Comparison of ENCODE assay signal across 16 cellular contexts in genomic region chr11:131888230-131888826, GRCh38.
DNase-seq lines count a peak whose midpoint lies in the region; ATAC-seq and TF ChIP-seq lines count a peak whose summit lies in the region.
"Had no signal": no experiment of that assay in that cellular context is flagged by ENCODE, and none has a peak within 500 bp of the region (broad histone marks: within the 10 kb centered on the region; RNA-seq: fewer than 3 reads in every experiment).

No MANE protein-coding gene starts in this region.

- no peak overlapping the region for H3K9ac ChIP-seq in fibroblast of lung (ENCODE audit: insufficient read depth, low read length)

- TF ChIP-seq CTCF in fibroblast of lung (conservative IDR thresholded peaks at IDR 0.05 in 1 of 2, IDR thresholded peaks at IDR 0.05 in 1 of 2; ENCODE audit: low read depth in 1 of 2, low read length in 2 of 2) (no peak), psoas muscle (IDR thresholded peaks at IDR 0.05) (no peak)

- H3K4me3 ChIP-seq in SJSA1, result no peak overlapping the region
- H3K4me3 ChIP-seq in fibroblast of lung (replicated peaks in 1 of 4; ENCODE audit: control extremely low read depth in 1 of 4, insufficient read depth in 1 of 4, low read depth in 3 of 4, low read length in 4 of 4), result no peak overlapping the region
- no peak overlapping the region for H3K4me3 ChIP-seq in psoas muscle
- H3K4me3 ChIP-seq: spleen had no signal

- H2AFZ ChIP-seq in fibroblast of lung (ENCODE audit: low read length), result peak overlapping the region; percentile 28

- H3K4me2 ChIP-seq in fibroblast of lung (ENCODE audit: extremely low read depth, insufficient read depth, low read length), result peak overlapping the region; percentile 34

- in situ Hi-C loops in KBM-7 (cut with MboI; ENCODE audit: low pct_unique_long_range_greater_than_20kb, low sequenced_read_pairs), result no loop called here

- intact Hi-C loops in psoas muscle (cut with DNase I), result no loop called here

- DNase-seq in ELR (ENCODE audit: low read depth) (peak; percentile 93), SJSA1 (ENCODE audit: low read depth in 1 of 2, low spot score in 2 of 2) (peak; percentile 72 to 85), fibroblast of lung (ENCODE audit: low read depth in 2 of 2) (peak; percentile 85 to 97), renal cortical epithelial cell (ENCODE audit: low read depth) (peak; percentile 76), psoas muscle (no peak), KBM-7 (no peak)
- no peak for DNase-seq in activated CD4-positive, alpha-beta T cell treated with anti-CD3 and anti-CD28 coated beads, Interleukin-2, amount 50 U/mL, for 1 hour
- DNase-seq: activated CD4-positive, CD25-positive, alpha-beta regulatory T cell treated with anti-CD3 and anti-CD28 coated beads, Interleukin-2, amount 50 U/mL, for 72 hours; activated naive CD4-positive, alpha-beta T cell; left ventricle myocardium superior; NCI-H2029; spleen had no signal

- 46 to 71% (median 63%) methylated on average over 13 of the region's 13 CpGs for WGBS in psoas muscle, 3 donors

- H4K20me1 ChIP-seq in fibroblast of lung (ENCODE audit: control insufficient read depth, extremely low read depth, insufficient read depth, low read length), result no peaks in the 10 kb centered on the region

- peaks cover 59% of the 10 kb centered on the region for H3K4me1 ChIP-seq in SJSA1 (replicated peaks)
- peaks cover 14% of the 10 kb centered on the region for H3K4me1 ChIP-seq in fibroblast of lung (ENCODE audit: control insufficient read depth, extremely low read depth, insufficient read depth, low read length)
- H3K4me1 ChIP-seq in psoas muscle, result no peaks in the 10 kb centered on the region
- H3K4me1 ChIP-seq: spleen had no signal

- ATAC-seq in psoas muscle (no peak), GM18861 (IDR thresholded peaks at IDR 0.05; ENCODE audit: unreplicated experiment) (no peak)
- ATAC-seq: HCT116; Panc1; stimulated activated effector memory CD8-positive, alpha-beta T cell treated with anti-CD3 and anti-CD28 coated beads, Interleukin-12 subunit alpha, Interleukin-12 subunit beta, amount 100 ng/mL, for 72 hours had no signal

- no peaks in the 10 kb centered on the region for H3K36me3 ChIP-seq in SJSA1
- no peaks in the 10 kb centered on the region for H3K36me3 ChIP-seq in fibroblast of lung (ENCODE audit: control insufficient read depth, insufficient read depth, low read length)
- no peaks in the 10 kb centered on the region for H3K36me3 ChIP-seq in psoas muscle (ENCODE audit: insufficient read depth in 1 of 2, low read depth in 1 of 2)
- H3K36me3 ChIP-seq: spleen had no signal

- H3K9me3 ChIP-seq in SJSA1 (replicated peaks), result no peaks in the 10 kb centered on the region
- H3K9me3 ChIP-seq in fibroblast of lung (ENCODE audit: control insufficient read depth, insufficient read depth, low read depth, low read length), result no peaks in the 10 kb centered on the region
- no peaks in the 10 kb centered on the region for H3K9me3 ChIP-seq in psoas muscle
- H3K9me3 ChIP-seq: spleen had no signal

- H3K27ac ChIP-seq in SJSA1 (peak overlapping the region; percentile 98), fibroblast of lung (ENCODE audit: insufficient read depth, low read length) (peak overlapping the region; percentile 89), psoas muscle (no peak overlapping the region)
- H3K27ac ChIP-seq: spleen had no signal

- no peaks in the 10 kb centered on the region for H3K27me3 ChIP-seq in SJSA1 (replicated peaks)
- H3K27me3 ChIP-seq in fibroblast of lung (ENCODE audit: control insufficient read depth, insufficient read depth, low read length), result no peaks in the 10 kb centered on the region
- peaks cover 0 to 10% (median 3%) of the 10 kb centered on the region in 3 donors for H3K27me3 ChIP-seq in psoas muscle (ENCODE audit: insufficient read depth in 3 of 3, low read length in 2 of 3)

- no peaks in the 10 kb centered on the region for H3K79me2 ChIP-seq in fibroblast of lung (ENCODE audit: control insufficient read depth, insufficient read depth, low read length)

Comparison
In these comparisons a context has a peak if more than half of its experiments do, and no peak if none do; other contexts are left out.
1. DNase-seq: peak in ELR (single experiment), SJSA1 (2 of 2), fibroblast of lung (2 of 2) and renal cortical epithelial cell (single experiment); none in psoas muscle (0 of 2), activated CD4-positive, alpha-beta T cell treated with anti-CD3 and anti-CD28 coated beads, Interleukin-2, amount 50 U/mL, for 1 hour (single experiment) and KBM-7 (single experiment).